In genomic region chr4:87025023-87025613, GRCh38 we compare ENCODE assay signal across 16 cellular contexts.
DNase-seq lines count a peak whose midpoint lies in the region; ATAC-seq and TF ChIP-seq lines count a peak whose summit lies in the region.
"Had no signal": no experiment of that assay in that cellular context is flagged by ENCODE, and none has a peak within 500 bp of the region (broad histone marks: within the 10 kb centered on the region; RNA-seq: fewer than 3 reads in every experiment).

No MANE protein-coding gene starts in this region.

- TF ChIP-seq CTCF in Caco-2 (IDR thresholded peaks at IDR 0.05; ENCODE audit: insufficient read depth in 1 of 2, low read depth in 1 of 2, low read length in 1 of 2, severe bottlenecking in 1 of 2, unreplicated experiment in 1 of 2) (no peak), activated B cell treated with CpG ODN at 0.5 μM for 24 hours (IDR thresholded peaks at IDR 0.05) (no peak), right lobe of liver (IDR thresholded peaks at IDR 0.05) (no peak), stomach (IDR thresholded peaks at IDR 0.05) (no peak)

- intact Hi-C loops in Caco-2 (cut with micrococcal nuclease; ENCODE audit: unreplicated experiment) (loop anchor here (1.0 to 10.0 kb wide), 6 partner anchors 13 to 200 kb away; partner anchors contain the start of gene KLHL8), activated B cell treated with CpG ODN at 0.5 μM for 24 hours (cut with micrococcal nuclease) (no loop called here), right lobe of liver (cut with DNase I) (no loop called here), stomach (cut with DNase I; ENCODE audit: low total_unique reads) (no loop called here)

- H3K4me1 ChIP-seq in Caco-2: peaks cover 57% of the 10 kb centered on the region
- H3K4me1 ChIP-seq in right lobe of liver: peaks cover 0 to 52% (median 15%) of the 10 kb centered on the region in 4 donors
- H3K4me1 ChIP-seq in stomach: peaks cover 36 to 85% (median 63%) of the 10 kb centered on the region in 4 donors

- H3K27ac Mint-ChIP-seq in Caco-2 (ENCODE audit: unreplicated experiment) (peak overlapping the region; percentile 50), activated B cell treated with CpG ODN at 0.5 μM for 24 hours (peak overlapping the region; percentile 78)
- H3K27ac Mint-ChIP-seq: activated naive CD4-positive, alpha-beta T cell treated with anti-CD3 and anti-CD28 coated beads for 36 hours had no signal

- POLR2A ChIA-PET in Caco-2 (lab: Charles Lee) (no interaction called here), activated B cell treated with CpG ODN at 0.5 μM for 24 hours (lab: Charles Lee) (interaction anchor here (1.7 kb wide), 1 partner anchor 89 kb away, joined by 4 read pairs; no protein-coding TSS in a partner anchor)

- TSS peak; percentile 99 for BruUV-seq in Caco-2 (replicated peaks; lab: Mats Ljungman, UMichigan)

- no peak overlapping the region for H3K27ac ChIP-seq in right lobe of liver
- peak overlapping the region in 4 of 5 donors; percentile 17 to 22 (median 20) for H3K27ac ChIP-seq in stomach

- H3K4me3 ChIP-seq in Caco-2 (ENCODE audit: low read depth, low read length) (peak overlapping the region; percentile 9), right lobe of liver (no peak overlapping the region), stomach (no peak overlapping the region)

- CTCF ChIA-PET in Caco-2 (lab: Charles Lee) (no interaction called here), activated B cell treated with CpG ODN at 0.5 μM for 24 hours (lab: Charles Lee) (no interaction called here)

- H3K27me3 ChIP-seq in Caco-2 (replicated peaks; ENCODE audit: control insufficient read depth, insufficient read depth, low read length) (no peaks in the 10 kb centered on the region), right lobe of liver (no peaks in the 10 kb centered on the region), stomach (no peaks in the 10 kb centered on the region)
- H3K27me3 ChIP-seq: BE2C had no signal

- H3K9me3 Mint-ChIP-seq in Caco-2 (ENCODE audit: unreplicated experiment): no peaks in the 10 kb centered on the region
- H3K9me3 Mint-ChIP-seq in activated B cell treated with CpG ODN at 0.5 μM for 24 hours: no peaks in the 10 kb centered on the region
- H3K9me3 Mint-ChIP-seq: activated naive CD4-positive, alpha-beta T cell treated with anti-CD3 and anti-CD28 coated beads for 36 hours had no signal

- WGBS in right lobe of liver (ENCODE audit: insufficient coverage, low coverage, low lambda C conversion rate, missing lambda C conversion rate): 70% methylated on average over 5 of the region's 5 CpGs
- 45 to 65% (median 49%) methylated on average over 5 of the region's 5 CpGs for whole genome bisulfite sequencing in stomach, 5 donors

- H3K36me3 ChIP-seq in Caco-2 (ENCODE audit: control insufficient read depth, insufficient read depth, low read length): no peaks in the 10 kb centered on the region
- no peaks in the 10 kb centered on the region for H3K36me3 ChIP-seq in right lobe of liver
- H3K36me3 ChIP-seq in stomach: no peaks in the 10 kb centered on the region
- H3K36me3 ChIP-seq: BE2C had no signal

- H3K9me3 ChIP-seq in Caco-2: no peaks in the 10 kb centered on the region
- H3K9me3 ChIP-seq in right lobe of liver: no peaks in the 10 kb centered on the region
- H3K9me3 ChIP-seq in stomach: no peaks in the 10 kb centered on the region
- H3K9me3 ChIP-seq: BE2C had no signal

- TF ChIP-seq EP300 in stomach (IDR thresholded peaks at IDR 0.05): no peak

- H3K27me3 Mint-ChIP-seq in Caco-2 (ENCODE audit: insufficient read depth, unreplicated experiment) (no peaks in the 10 kb centered on the region), activated B cell treated with CpG ODN at 0.5 μM for 24 hours (no peaks in the 10 kb centered on the region)

- DNase-seq in Caco-2 (no peak), activated B cell treated with CpG ODN at 0.5 μM for 24 hours (no peak), right lobe of liver (no peak), stomach (no peak), globus pallidus (ENCODE audit: low spot score) (no peak)
- DNase-seq: activated CD8-positive, alpha-beta memory T cell treated with anti-CD3 and anti-CD28 coated beads, Interleukin-2, amount 50 U/mL, for 48 hours; activated naive CD4-positive, alpha-beta T cell treated with anti-CD3 and anti-CD28 coated beads for 36 hours; BE2C; DMS79; HCEC 1CT; islet precursor cell; NCI-H1105 treated with DMSO at 0.1 percent for 48 hours; stimulated activated CD4-positive, alpha-beta T cell treated with anti-CD3 and anti-CD28 coated beads, Interleukin-4, amount 100 ng/mL, for 24 hours had no signal

- no peak for TF ChIP-seq POLR2A in right lobe of liver (IDR thresholded peaks at IDR 0.05)
- no peak for TF ChIP-seq POLR2A in stomach (IDR thresholded peaks at IDR 0.05)

- no peak for ATAC-seq in activated B cell treated with CpG ODN at 0.5 μM for 24 hours (ENCODE audit: low read depth)
- ATAC-seq in right lobe of liver: peak in 3 of 4 donors; percentile 9 to 66 (median 28)
- no peak for ATAC-seq in GM18511 (IDR thresholded peaks at IDR 0.05; ENCODE audit: unreplicated experiment)
- ATAC-seq in HG03354 (IDR thresholded peaks at IDR 0.05; ENCODE audit: poor library complexity, severe bottlenecking, unreplicated experiment): no peak
- ATAC-seq in HG02678 (IDR thresholded peaks at IDR 0.05; ENCODE audit: unreplicated experiment): no peak

- H3K36me3 Mint-ChIP-seq in Caco-2 (ENCODE audit: insufficient read depth, unreplicated experiment): peaks cover 5% of the 10 kb centered on the region
- H3K36me3 Mint-ChIP-seq in activated B cell treated with CpG ODN at 0.5 μM for 24 hours (ENCODE audit: low read depth): peaks cover 4% of the 10 kb centered on the region

- peak overlapping the region; percentile 54 for H3K4me3 Mint-ChIP-seq in Caco-2 (ENCODE audit: unreplicated experiment)
- no peak overlapping the region for H3K4me3 Mint-ChIP-seq in activated B cell treated with CpG ODN at 0.5 μM for 24 hours
- H3K4me3 Mint-ChIP-seq: activated naive CD4-positive, alpha-beta T cell treated with anti-CD3 and anti-CD28 coated beads for 36 hours had no signal

- H3K4me1 Mint-ChIP-seq in Caco-2 (ENCODE audit: low read depth, unreplicated experiment) (peaks cover 31% of the 10 kb centered on the region), activated B cell treated with CpG ODN at 0.5 μM for 24 hours (peaks cover 83% of the 10 kb centered on the region)

Comparison
In these comparisons a context has a peak if more than half of its experiments do, and no peak if none do; other contexts are left out.
1. ATAC-seq: peak in right lobe of liver (3 of 4); none in activated B cell treated with CpG ODN at 0.5 μM for 24 hours (single experiment), GM18511 (single experiment), HG03354 (single experiment) and HG02678 (single experiment).
2. H3K27ac ChIP-seq: peak in stomach (4 of 5); none in right lobe of liver (0 of 3).